In genomic region chr21:35265170-35265877, GRCh38 we compare ENCODE assay signal across 15 cellular contexts.
DNase-seq lines count a peak whose midpoint lies in the region; ATAC-seq and TF ChIP-seq lines count a peak whose summit lies in the region.
"Had no signal": no experiment of that assay in that cellular context is flagged by ENCODE, and none has a peak within 500 bp of the region (broad histone marks: within the 10 kb centered on the region; RNA-seq: fewer than 3 reads in every experiment).

No MANE protein-coding gene starts in this region.

- TF ChIP-seq CTCF in brain microvascular endothelial cell (IDR thresholded peaks at IDR 0.05; ENCODE audit: low read depth, low read length, missing control alignments): no peak

- no peaks in the 10 kb centered on the region for H3K4me1 Mint-ChIP-seq in activated CD4-positive, alpha-beta T cell treated with anti-CD3 and anti-CD28 coated beads, Interleukin-2, amount 10 ng/mL, durations not matched to agents 7 days and 5 days
- H3K4me1 Mint-ChIP-seq: stimulated activated naive CD8-positive, alpha-beta T cell treated with anti-CD3 and anti-CD28 coated beads, Interleukin-15, amount 100 ng/mL, for 72 hours had no signal

- H3K4me3 Mint-ChIP-seq in activated CD4-positive, alpha-beta T cell treated with anti-CD3 and anti-CD28 coated beads, Interleukin-2, amount 10 ng/mL, durations not matched to agents 7 days and 5 days: no peak overlapping the region
- H3K4me3 Mint-ChIP-seq: activated CD8-positive, alpha-beta T cell treated with anti-CD3 and anti-CD28 coated beads for 36 hours; stimulated activated naive CD8-positive, alpha-beta T cell treated with anti-CD3 and anti-CD28 coated beads, Interleukin-15, amount 100 ng/mL, for 72 hours had no signal

- H3K27ac Mint-ChIP-seq in activated CD4-positive, alpha-beta T cell treated with anti-CD3 and anti-CD28 coated beads, Interleukin-2, amount 10 ng/mL, durations not matched to agents 7 days and 5 days: no peak overlapping the region
- H3K27ac Mint-ChIP-seq: activated CD8-positive, alpha-beta T cell treated with anti-CD3 and anti-CD28 coated beads for 36 hours; stimulated activated naive CD8-positive, alpha-beta T cell treated with anti-CD3 and anti-CD28 coated beads, Interleukin-15, amount 100 ng/mL, for 72 hours had no signal

- CTCF ChIA-PET in activated CD4-positive, alpha-beta T cell treated with anti-CD3 and anti-CD28 coated beads, Interleukin-2, amount 10 ng/mL, durations not matched to agents 7 days and 5 days (lab: Charles Lee): no interaction called here

- H3K9me3 Mint-ChIP-seq in activated CD4-positive, alpha-beta T cell treated with anti-CD3 and anti-CD28 coated beads, Interleukin-2, amount 10 ng/mL, durations not matched to agents 7 days and 5 days: peaks cover 2% of the 10 kb centered on the region
- H3K9me3 Mint-ChIP-seq: activated CD8-positive, alpha-beta T cell treated with anti-CD3 and anti-CD28 coated beads for 36 hours; stimulated activated naive CD8-positive, alpha-beta T cell treated with anti-CD3 and anti-CD28 coated beads, Interleukin-15, amount 100 ng/mL, for 72 hours had no signal

- POLR2A ChIA-PET in activated CD4-positive, alpha-beta T cell treated with anti-CD3 and anti-CD28 coated beads, Interleukin-2, amount 10 ng/mL, durations not matched to agents 7 days and 5 days (lab: Charles Lee): no interaction called here

- peak overlapping the region; percentile 4 for H3K27ac ChIP-seq in brain microvascular endothelial cell
- H3K27ac ChIP-seq: BLaER1 treated with 17β-estradiol and CSF1 and Interleukin-3, amounts not matched to agents 10 nM and 100 nM; gastrocnemius medialis had no signal

- no peak for ATAC-seq in HG02981 (IDR thresholded peaks at IDR 0.05; ENCODE audit: unreplicated experiment)
- no peak for ATAC-seq in GM21360 (IDR thresholded peaks at IDR 0.05; ENCODE audit: unreplicated experiment)
- ATAC-seq: activated CD8-positive, alpha-beta T cell treated with anti-CD3 and anti-CD28 coated beads for 36 hours; gastrocnemius medialis; stimulated activated naive CD8-positive, alpha-beta T cell treated with anti-CD3 and anti-CD28 coated beads, Interleukin-15, amount 100 ng/mL, for 72 hours had no signal

- no peaks in the 10 kb centered on the region for H3K36me3 Mint-ChIP-seq in activated CD4-positive, alpha-beta T cell treated with anti-CD3 and anti-CD28 coated beads, Interleukin-2, amount 10 ng/mL, durations not matched to agents 7 days and 5 days (ENCODE audit: low read depth)

- DNase-seq in Caki2 (ENCODE audit: low read depth) (peak; percentile 79), LHCN-M2 (ENCODE audit: low read depth) (peak; percentile 81), brain microvascular endothelial cell (peak; percentile 68), iris pigment epithelial cell (ENCODE audit: low read depth) (peak; percentile 78), NCI-H345 (lab: John Stamatoyannopoulos, UW) (no peak)
- no peak for DNase-seq in activated CD4-positive, alpha-beta T cell treated with anti-CD3 and anti-CD28 coated beads, Interleukin-2, amount 10 ng/mL, durations not matched to agents 7 days and 5 days
- DNase-seq: activated CD8-positive, alpha-beta T cell treated with anti-CD3 and anti-CD28 coated beads for 36 hours; activated naive CD4-positive, alpha-beta T cell treated with Interleukin-2 at 50 U/mL for 16 hours; gastrocnemius medialis; islet precursor cell; NCI-H446 treated with DMSO at 0.1 percent for 48 hours; stimulated activated naive CD8-positive, alpha-beta T cell treated with anti-CD3 and anti-CD28 coated beads, Interleukin-15, amount 100 ng/mL, for 72 hours had no signal

- in situ Hi-C loops in Caki2 (cut with HindIII; ENCODE audit: low pct_unique_long_range_greater_than_20kb, low sequenced_read_pairs): no loop called here
- in situ Hi-C loops in brain microvascular endothelial cell (cut with HindIII; ENCODE audit: low pct_ligation_motif_present, low sequenced_read_pairs): no loop called here

- no peaks in the 10 kb centered on the region for H3K36me3 ChIP-seq in brain microvascular endothelial cell (replicated peaks)
- H3K36me3 ChIP-seq: BLaER1 treated with 17β-estradiol and CSF1 and Interleukin-3, amounts not matched to agents 10 nM and 100 nM; gastrocnemius medialis had no signal

- no peak overlapping the region for H3K4me3 ChIP-seq in brain microvascular endothelial cell (ENCODE audit: low read depth, low read length)
- H3K4me3 ChIP-seq: BLaER1 treated with 17β-estradiol and CSF1 and Interleukin-3, amounts not matched to agents 10 nM and 100 nM; gastrocnemius medialis had no signal

- H3K27me3 ChIP-seq in brain microvascular endothelial cell (replicated peaks): no peaks in the 10 kb centered on the region
- H3K27me3 ChIP-seq: BLaER1 treated with 17β-estradiol and CSF1 and Interleukin-3, amounts not matched to agents 10 nM and 100 nM; gastrocnemius medialis had no signal

- no peaks in the 10 kb centered on the region for H3K27me3 Mint-ChIP-seq in activated CD4-positive, alpha-beta T cell treated with anti-CD3 and anti-CD28 coated beads, Interleukin-2, amount 10 ng/mL, durations not matched to agents 7 days and 5 days
- H3K27me3 Mint-ChIP-seq: activated CD8-positive, alpha-beta T cell treated with anti-CD3 and anti-CD28 coated beads for 36 hours; stimulated activated naive CD8-positive, alpha-beta T cell treated with anti-CD3 and anti-CD28 coated beads, Interleukin-15, amount 100 ng/mL, for 72 hours had no signal

Comparison
In these comparisons a context has a peak if more than half of its experiments do, and no peak if none do; other contexts are left out.
1. DNase-seq: peak in Caki2 (single experiment), LHCN-M2 (single experiment), brain microvascular endothelial cell (single experiment) and iris pigment epithelial cell (single experiment); none in NCI-H345 (single experiment) and activated CD4-positive, alpha-beta T cell treated with anti-CD3 and anti-CD28 coated beads, Interleukin-2, amount 10 ng/mL, durations not matched to agents 7 days and 5 days (single experiment).